1 cellular context compared by ENCODE assay signal in the genomic region with DNA sequence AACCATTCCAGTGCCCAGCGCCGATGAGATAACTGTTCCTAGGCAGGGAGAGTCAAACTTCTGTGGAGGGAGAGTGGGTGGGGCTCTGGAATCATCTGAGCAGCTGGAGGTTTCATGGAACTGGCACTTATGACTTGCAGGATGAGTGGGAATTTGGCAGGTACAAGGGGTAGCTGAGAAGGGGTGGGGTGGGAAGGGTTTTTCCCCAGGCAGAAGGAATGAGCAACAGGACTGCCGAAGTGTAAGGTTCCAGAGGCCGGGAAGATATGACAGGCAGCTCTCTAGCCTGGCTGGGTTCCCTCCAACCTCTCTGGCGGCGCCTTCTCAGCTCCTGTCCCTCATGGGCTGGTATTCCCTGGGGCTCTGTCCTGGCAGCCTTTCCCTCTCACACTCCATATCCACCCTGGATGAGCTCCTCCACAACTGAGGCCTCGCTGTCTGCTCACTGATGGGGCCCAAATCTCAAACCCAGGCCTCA.
TF ChIP-seq lines count a peak whose summit lies in the region.

No MANE protein-coding gene starts in this region.

TF ChIP-seq in WTC11, 78 proteins besides CTCF, POLR2A, EP300 and RAD21 (continued from another document):
- TF ChIP-seq, protein P1, sequence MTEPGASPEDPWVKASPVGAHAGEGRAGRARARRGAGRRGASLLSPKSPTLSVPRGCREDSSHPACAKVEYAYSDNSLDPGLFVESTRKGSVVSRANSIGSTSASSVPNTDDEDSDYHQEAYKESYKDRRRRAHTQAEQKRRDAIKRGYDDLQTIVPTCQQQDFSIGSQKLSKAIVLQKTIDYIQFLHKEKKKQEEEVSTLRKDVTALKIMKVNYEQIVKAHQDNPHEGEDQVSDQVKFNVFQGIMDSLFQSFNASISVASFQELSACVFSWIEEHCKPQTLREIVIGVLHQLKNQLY (CRISPR knock-in tag; IDR thresholded peaks at IDR 0.05): no peak
- TF ChIP-seq, protein P2, sequence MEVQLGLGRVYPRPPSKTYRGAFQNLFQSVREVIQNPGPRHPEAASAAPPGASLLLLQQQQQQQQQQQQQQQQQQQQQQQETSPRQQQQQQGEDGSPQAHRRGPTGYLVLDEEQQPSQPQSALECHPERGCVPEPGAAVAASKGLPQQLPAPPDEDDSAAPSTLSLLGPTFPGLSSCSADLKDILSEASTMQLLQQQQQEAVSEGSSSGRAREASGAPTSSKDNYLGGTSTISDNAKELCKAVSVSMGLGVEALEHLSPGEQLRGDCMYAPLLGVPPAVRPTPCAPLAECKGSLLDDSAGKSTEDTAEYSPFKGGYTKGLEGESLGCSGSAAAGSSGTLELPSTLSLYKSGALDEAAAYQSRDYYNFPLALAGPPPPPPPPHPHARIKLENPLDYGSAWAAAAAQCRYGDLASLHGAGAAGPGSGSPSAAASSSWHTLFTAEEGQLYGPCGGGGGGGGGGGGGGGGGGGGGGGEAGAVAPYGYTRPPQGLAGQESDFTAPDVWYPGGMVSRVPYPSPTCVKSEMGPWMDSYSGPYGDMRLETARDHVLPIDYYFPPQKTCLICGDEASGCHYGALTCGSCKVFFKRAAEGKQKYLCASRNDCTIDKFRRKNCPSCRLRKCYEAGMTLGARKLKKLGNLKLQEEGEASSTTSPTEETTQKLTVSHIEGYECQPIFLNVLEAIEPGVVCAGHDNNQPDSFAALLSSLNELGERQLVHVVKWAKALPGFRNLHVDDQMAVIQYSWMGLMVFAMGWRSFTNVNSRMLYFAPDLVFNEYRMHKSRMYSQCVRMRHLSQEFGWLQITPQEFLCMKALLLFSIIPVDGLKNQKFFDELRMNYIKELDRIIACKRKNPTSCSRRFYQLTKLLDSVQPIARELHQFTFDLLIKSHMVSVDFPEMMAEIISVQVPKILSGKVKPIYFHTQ (CRISPR knock-in tag; IDR thresholded peaks at IDR 0.05): no peak
